26 cellular contexts compared by ENCODE assay signal in genomic region chr7:302054-302992, GRCh38. TPM values are rescaled to one million over a fixed set of nuclear protein-coding genes. Genes with fewer than 3 reads are reported as not detected.
A peak's percentile ranks its signal among the peaks of the same experiment; 100 is the strongest.
DNase-seq lines count a peak whose midpoint lies in the region; ATAC-seq, FAIRE-seq and TF ChIP-seq lines count a peak whose summit lies in the region.
"Had no signal": no experiment of that assay in that cellular context is flagged by ENCODE, and none has a peak within 500 bp of the region (broad histone marks: within the 10 kb centered on the region; RNA-seq: fewer than 3 reads in every experiment).

No MANE protein-coding gene starts in this region.

- TF ChIP-seq POLR2A in spleen (IDR thresholded peaks at IDR 0.05): no peak

- TF ChIP-seq CTCF in natural killer cell (IDR thresholded peaks at IDR 0.05): no peak
- no peak for TF ChIP-seq CTCF in kidney (IDR thresholded peaks at IDR 0.05; ENCODE audit: borderline replicate concordance, extremely low read depth, insufficient read depth)
- no peak for TF ChIP-seq CTCF in spleen (IDR thresholded peaks at IDR 0.05 in 8 of 11, conservative IDR thresholded peaks at IDR 0.05 in 3 of 11)
- no peak for TF ChIP-seq CTCF in nephron progenitor cell (IDR thresholded peaks at IDR 0.05)

- H3K27ac Mint-ChIP-seq in natural killer cell treated with Interleukin-12 subunit alpha and Interleukin-12 subunit beta and Interleukin-15 and Interleukin-18, amount 100 ng/mL, for 72 hours: no peak overlapping the region
- H3K27ac Mint-ChIP-seq in natural killer cell (no peak overlapping the region), nephron progenitor cell (no peak overlapping the region)
- H3K27ac Mint-ChIP-seq: CD4-positive, alpha-beta memory T cell had no signal

- no peak overlapping the region for H3K4me3 Mint-ChIP-seq in natural killer cell treated with Interleukin-12 subunit alpha and Interleukin-12 subunit beta and Interleukin-15 and Interleukin-18, amount 100 ng/mL, for 72 hours
- no peak overlapping the region for H3K4me3 Mint-ChIP-seq in natural killer cell
- no peak overlapping the region for H3K4me3 Mint-ChIP-seq in nephron progenitor cell
- H3K4me3 Mint-ChIP-seq: CD4-positive, alpha-beta memory T cell had no signal

- no peak for ATAC-seq in natural killer cell treated with Interleukin-12 subunit alpha and Interleukin-12 subunit beta and Interleukin-15 and Interleukin-18, amount 100 ng/mL, for 72 hours
- no peak for ATAC-seq in natural killer cell
- no peak for ATAC-seq in HG03108 (IDR thresholded peaks at IDR 0.05; ENCODE audit: unreplicated experiment)
- ATAC-seq: HCT116 had no signal

- no peaks in the 10 kb centered on the region for H3K9me3 ChIP-seq in kidney (ENCODE audit: control insufficient read depth in 1 of 2, low read length in 2 of 2)
- peaks cover 0 to 5% (median 0%) of the 10 kb centered on the region in 8 donors for H3K9me3 ChIP-seq in spleen

- peaks cover 2 to 5% of the 10 kb centered on the region in 2 donors for H3K4me1 Mint-ChIP-seq in natural killer cell treated with Interleukin-12 subunit alpha and Interleukin-12 subunit beta and Interleukin-15 and Interleukin-18, amount 100 ng/mL, for 72 hours (ENCODE audit: low read depth in 2 of 2)
- H3K4me1 Mint-ChIP-seq in natural killer cell (no peaks in the 10 kb centered on the region), nephron progenitor cell (peaks cover 43% of the 10 kb centered on the region)

- H3K36me3 Mint-ChIP-seq in natural killer cell treated with Interleukin-12 subunit alpha and Interleukin-12 subunit beta and Interleukin-15 and Interleukin-18, amount 100 ng/mL, for 72 hours: no peaks in the 10 kb centered on the region
- no peaks in the 10 kb centered on the region for H3K36me3 Mint-ChIP-seq in natural killer cell
- no peaks in the 10 kb centered on the region for H3K36me3 Mint-ChIP-seq in nephron progenitor cell (ENCODE audit: low read depth)
- H3K36me3 Mint-ChIP-seq: CD4-positive, alpha-beta memory T cell had no signal

- H3K27me3 Mint-ChIP-seq in natural killer cell treated with Interleukin-12 subunit alpha and Interleukin-12 subunit beta and Interleukin-15 and Interleukin-18, amount 100 ng/mL, for 72 hours: peaks cover 6 to 14% of the 10 kb centered on the region in 2 donors
- H3K27me3 Mint-ChIP-seq in natural killer cell (ENCODE audit: low read depth in 2 of 2): peaks cover 0 to 6% of the 10 kb centered on the region in 2 donors
- peaks cover 17% of the 10 kb centered on the region for H3K27me3 Mint-ChIP-seq in nephron progenitor cell (ENCODE audit: low read depth, poor library complexity)

- FAIRE-seq in kidney (lab: Jason Lieb, UNC): no peak
- FAIRE-seq: A204.1, G401.6 had no signal

- H3K9me3 Mint-ChIP-seq in natural killer cell treated with Interleukin-12 subunit alpha and Interleukin-12 subunit beta and Interleukin-15 and Interleukin-18, amount 100 ng/mL, for 72 hours: no peaks in the 10 kb centered on the region
- no peaks in the 10 kb centered on the region for H3K9me3 Mint-ChIP-seq in natural killer cell
- peaks cover 7% of the 10 kb centered on the region for H3K9me3 Mint-ChIP-seq in nephron progenitor cell
- H3K9me3 Mint-ChIP-seq: CD4-positive, alpha-beta memory T cell had no signal

- no peak overlapping the region for H3K27ac ChIP-seq in kidney (ENCODE audit: low read depth in 2 of 2, low read length in 2 of 2)
- H3K27ac ChIP-seq in spleen: no peak overlapping the region
- H3K27ac ChIP-seq: BLaER1 treated with 17β-estradiol and CSF1 and Interleukin-3, amounts not matched to agents 10 nM and 100 nM had no signal

- peaks cover 0 to 26% (median 0%) of the 10 kb centered on the region in 7 donors for H3K27me3 ChIP-seq in spleen (replicated peaks in 1 of 7)
- H3K27me3 ChIP-seq: BLaER1 treated with 17β-estradiol and CSF1 and Interleukin-3, amounts not matched to agents 10 nM and 100 nM had no signal

- H3K4me1 ChIP-seq in kidney (ENCODE audit: control insufficient read depth in 1 of 2, insufficient read depth in 1 of 2, low read depth in 1 of 2, low read length in 2 of 2): peaks cover 0 to 5% of the 10 kb centered on the region in 2 donors
- H3K4me1 ChIP-seq in spleen: no peaks in the 10 kb centered on the region

- intact Hi-C loops in natural killer cell (cut with micrococcal nuclease) (no loop called here), kidney (cut with DNase I) (no loop called here), spleen (cut with DNase I; ENCODE audit: low total_unique reads) (no loop called here)

- H3K36me3 ChIP-seq in kidney (ENCODE audit: control insufficient read depth in 1 of 2, insufficient read depth in 2 of 2, low read length in 2 of 2): no peaks in the 10 kb centered on the region
- no peaks in the 10 kb centered on the region for H3K36me3 ChIP-seq in spleen
- H3K36me3 ChIP-seq: BLaER1 treated with 17β-estradiol and CSF1 and Interleukin-3, amounts not matched to agents 10 nM and 100 nM had no signal

- H3K9ac ChIP-seq in kidney (ENCODE audit: low read length in 2 of 2): no peak overlapping the region
- H3K9ac ChIP-seq: BLaER1 treated with 17β-estradiol and CSF1 and Interleukin-3, amounts not matched to agents 10 nM and 100 nM had no signal

- 80 to 94% (median 92%) methylated on average over 9 to 18 of the region's 18 CpGs for WGBS in spleen, 5 donors

- peak; percentile 44 for DNase-seq in natural killer cell treated with Interleukin-12 subunit alpha and Interleukin-12 subunit beta and Interleukin-15 and Interleukin-18, amount 100 ng/mL, for 72 hours (ENCODE audit: low spot score)
- no peak for DNase-seq in natural killer cell
- DNase-seq in kidney: peak; percentile 48
- peak; percentile 41 for DNase-seq in spleen
- DNase-seq in nephron progenitor cell: no peak
- no peak for DNase-seq in activated naive CD4-positive, alpha-beta T cell treated with Interleukin-2 at 50 U/mL for 16 hours
- DNase-seq: CD4-positive, alpha-beta memory T cell; COR-L47; GOT3; NCI-H1048; NCI-H1417; NCI-H1694; NCI-H2029 treated with DMSO at 0.1 percent for 48 hours; NCI-H2227 treated with DMSO at 0.1 percent for 48 hours; NCI-H526 treated with DMSO at 0.1 percent for 48 hours; RPMI8226; SHP77 had no signal

- H3K4me3 ChIP-seq in kidney (ENCODE audit: low read length in 2 of 2) (no peak overlapping the region), spleen (no peak overlapping the region)
- H3K4me3 ChIP-seq: BLaER1 treated with 17β-estradiol and CSF1 and Interleukin-3, amounts not matched to agents 10 nM and 100 nM had no signal

RNA-seq across cellular contexts. Expression of gene FOXL3, which starts 12.4 kb away (rescaled TPM):
- not detected for total RNA-seq in natural killer cell treated with Interleukin-12 subunit alpha and Interleukin-12 subunit beta and Interleukin-15 and Interleukin-18, amount 100 ng/mL, for 72 hours
- total RNA-seq in natural killer cell (not detected), kidney (not detected), spleen (not detected)
- polyA plus RNA-seq in kidney (ENCODE audit: insufficient read depth, low read depth, low replicate concordance) (not detected), spleen (not detected)
- total RNA-seq: CD4-positive, alpha-beta memory T cell; HT-29; NCI-H460; SK-MEL-5 had no signal
- polyA plus RNA-seq: AG04450; CD4-positive, alpha-beta memory T cell had no signal

Comparison
In these comparisons a context has a peak if more than half of its experiments do, and no peak if none do; other contexts are left out.
1. DNase-seq: peak in natural killer cell treated with Interleukin-12 subunit alpha and Interleukin-12 subunit beta and Interleukin-15 and Interleukin-18, amount 100 ng/mL, for 72 hours (single experiment), kidney (single experiment) and spleen (single experiment); none in natural killer cell (single experiment), nephron progenitor cell (single experiment) and activated naive CD4-positive, alpha-beta T cell treated with Interleukin-2 at 50 U/mL for 16 hours (single experiment).